ENCODE assay signal across 23 cellular contexts in genomic region chr3:122199552-122199951, GRCh38. TPM values are rescaled to one million over a fixed set of nuclear protein-coding genes. Genes with fewer than 3 reads are reported as not detected.
A peak's percentile ranks its signal among the peaks of the same experiment; 100 is the strongest.
DNase-seq lines count a peak whose midpoint lies in the region; ATAC-seq and TF ChIP-seq lines count a peak whose summit lies in the region.
"Had no signal": no experiment of that assay in that cellular context is flagged by ENCODE, and none has a peak within 500 bp of the region (broad histone marks: within the 10 kb centered on the region; RNA-seq: fewer than 3 reads in every experiment).

No MANE protein-coding gene starts in this region.

- peak overlapping the region; percentile 28 for H3K4me3 ChIP-seq in parathyroid adenoma (ENCODE audit: low read depth, low read length)
- H3K4me3 ChIP-seq in left ventricle myocardium inferior, result no peak overlapping the region
- H3K4me3 ChIP-seq: BLaER1, HAP-1 had no signal

- TF ChIP-seq CTCF in parathyroid adenoma (IDR thresholded peaks at IDR 0.05) (no peak), left ventricle myocardium inferior (IDR thresholded peaks at IDR 0.05; ENCODE audit: borderline replicate concordance) (no peak)

- ATAC-seq in activated T-helper 17 cell treated with anti-CD3 and anti-CD28 coated beads, Interleukin-2, amount 50 U/mL, for 72 hours (replicated peaks), result peak; percentile 68
- ATAC-seq in GM19324 (IDR thresholded peaks at IDR 0.05; ENCODE audit: low FRiP score, unreplicated experiment), result no peak
- ATAC-seq: CD8-positive, alpha-beta T cell had no signal

- H3K9ac ChIP-seq in parathyroid adenoma, result peak overlapping the region; percentile 3
- H3K9ac ChIP-seq: BLaER1 had no signal

- peaks cover 5% of the 10 kb centered on the region for H3K4me1 Mint-ChIP-seq in activated CD4-positive, alpha-beta T cell treated with anti-CD3 and anti-CD28 coated beads, Interleukin-2, amount 10 ng/mL, durations not matched to agents 24 days and 14 days
- H3K4me1 Mint-ChIP-seq in activated CD4-positive, alpha-beta memory T cell treated with anti-CD3 and anti-CD28 coated beads for 36 hours (ENCODE audit: low read depth), result peaks cover 3% of the 10 kb centered on the region
- peaks cover 9% of the 10 kb centered on the region for H3K4me1 Mint-ChIP-seq in activated T-helper 17 cell treated with anti-CD3 and anti-CD28 coated beads, Interleukin-2, amount 50 U/mL, for 72 hours
- H3K4me1 Mint-ChIP-seq: B cell; CD4-positive, CD25-positive, alpha-beta regulatory T cell had no signal

- peaks cover 50% of the 10 kb centered on the region for H3K79me2 ChIP-seq in parathyroid adenoma

- peaks cover 16% of the 10 kb centered on the region for H3K27me3 Mint-ChIP-seq in activated CD4-positive, alpha-beta T cell treated with anti-CD3 and anti-CD28 coated beads, Interleukin-2, amount 10 ng/mL, durations not matched to agents 24 days and 14 days
- peaks cover 2% of the 10 kb centered on the region for H3K27me3 Mint-ChIP-seq in activated CD4-positive, alpha-beta memory T cell treated with anti-CD3 and anti-CD28 coated beads for 36 hours
- no peaks in the 10 kb centered on the region for H3K27me3 Mint-ChIP-seq in activated T-helper 17 cell treated with anti-CD3 and anti-CD28 coated beads, Interleukin-2, amount 50 U/mL, for 72 hours
- H3K27me3 Mint-ChIP-seq: B cell had no signal

- H2AFZ ChIP-seq in parathyroid adenoma, result no peak overlapping the region

- H3K27ac Mint-ChIP-seq in activated CD4-positive, alpha-beta T cell treated with anti-CD3 and anti-CD28 coated beads, Interleukin-2, amount 10 ng/mL, durations not matched to agents 24 days and 14 days, result no peak overlapping the region
- H3K27ac Mint-ChIP-seq in activated CD4-positive, alpha-beta memory T cell treated with anti-CD3 and anti-CD28 coated beads for 36 hours, result no peak overlapping the region
- H3K27ac Mint-ChIP-seq in activated T-helper 17 cell treated with anti-CD3 and anti-CD28 coated beads, Interleukin-2, amount 50 U/mL, for 72 hours, result no peak overlapping the region
- H3K27ac Mint-ChIP-seq: B cell; CD4-positive, CD25-positive, alpha-beta regulatory T cell; CD8-positive, alpha-beta T cell; HFFc6 had no signal

- peaks cover 24% of the 10 kb centered on the region for H3K4me1 ChIP-seq in parathyroid adenoma
- H3K4me1 ChIP-seq in left ventricle myocardium inferior, result no peaks in the 10 kb centered on the region
- H3K4me1 ChIP-seq: Caco-2, HAP-1 had no signal

- POLR2A ChIA-PET in activated CD4-positive, alpha-beta memory T cell treated with anti-CD3 and anti-CD28 coated beads for 36 hours (lab: Charles Lee), result no interaction called here

- intact Hi-C loops in activated CD4-positive, alpha-beta T cell treated with anti-CD3 and anti-CD28 coated beads, Interleukin-2, amount 10 ng/mL, durations not matched to agents 24 days and 14 days (cut with micrococcal nuclease), result no loop called here
- intact Hi-C loops in activated CD4-positive, alpha-beta memory T cell treated with anti-CD3 and anti-CD28 coated beads for 36 hours (cut with micrococcal nuclease), result no loop called here
- intact Hi-C loops in left ventricle myocardium inferior (cut with micrococcal nuclease), result no loop called here

- H3K9me3 ChIP-seq in parathyroid adenoma (ENCODE audit: control insufficient read depth, low read length), result no peaks in the 10 kb centered on the region
- H3K9me3 ChIP-seq in left ventricle myocardium inferior (replicated peaks), result no peaks in the 10 kb centered on the region
- H3K9me3 ChIP-seq: Caco-2, HAP-1 had no signal

- peaks cover 5% of the 10 kb centered on the region for H3K36me3 ChIP-seq in parathyroid adenoma (ENCODE audit: control insufficient read depth, insufficient read depth, low read length)
- no peaks in the 10 kb centered on the region for H3K36me3 ChIP-seq in left ventricle myocardium inferior
- H3K36me3 ChIP-seq: BLaER1, HAP-1 had no signal

- no peak overlapping the region for H3K4me3 Mint-ChIP-seq in activated CD4-positive, alpha-beta T cell treated with anti-CD3 and anti-CD28 coated beads, Interleukin-2, amount 10 ng/mL, durations not matched to agents 24 days and 14 days
- H3K4me3 Mint-ChIP-seq in activated CD4-positive, alpha-beta memory T cell treated with anti-CD3 and anti-CD28 coated beads for 36 hours, result no peak overlapping the region
- H3K4me3 Mint-ChIP-seq in activated T-helper 17 cell treated with anti-CD3 and anti-CD28 coated beads, Interleukin-2, amount 50 U/mL, for 72 hours, result no peak overlapping the region
- H3K4me3 Mint-ChIP-seq: B cell; CD4-positive, CD25-positive, alpha-beta regulatory T cell; CD8-positive, alpha-beta T cell; HFFc6 had no signal

- H3K36me3 Mint-ChIP-seq in activated CD4-positive, alpha-beta T cell treated with anti-CD3 and anti-CD28 coated beads, Interleukin-2, amount 10 ng/mL, durations not matched to agents 24 days and 14 days (ENCODE audit: low read depth), result no peaks in the 10 kb centered on the region
- H3K36me3 Mint-ChIP-seq in activated CD4-positive, alpha-beta memory T cell treated with anti-CD3 and anti-CD28 coated beads for 36 hours, result no peaks in the 10 kb centered on the region
- H3K36me3 Mint-ChIP-seq in activated T-helper 17 cell treated with anti-CD3 and anti-CD28 coated beads, Interleukin-2, amount 50 U/mL, for 72 hours (ENCODE audit: low read depth), result no peaks in the 10 kb centered on the region
- H3K36me3 Mint-ChIP-seq: CD4-positive, CD25-positive, alpha-beta regulatory T cell; CD8-positive, alpha-beta T cell had no signal

- peak; percentile 31 for DNase-seq in activated CD4-positive, alpha-beta T cell treated with anti-CD3 and anti-CD28 coated beads, Interleukin-2, amount 10 ng/mL, durations not matched to agents 24 days and 14 days
- DNase-seq in activated CD4-positive, alpha-beta T cell treated with anti-CD3 and anti-CD28 coated beads for 1 hour, result no peak
- peak; percentile 16 for DNase-seq in activated CD4-positive, alpha-beta memory T cell treated with anti-CD3 and anti-CD28 coated beads for 36 hours
- DNase-seq in Ammon's horn (ENCODE audit: low spot score), result no peak
- DNase-seq in left ventricle myocardium inferior, result no peak
- DNase-seq: Caco-2; CD4-positive, CD25-positive, alpha-beta regulatory T cell; CD8-positive, alpha-beta T cell; DMS153; GF-D8; GOT3; HFFc6 had no signal

- peak overlapping the region; percentile 57 for H3K4me2 ChIP-seq in parathyroid adenoma (ENCODE audit: low read length)
- H3K4me2 ChIP-seq: BLaER1 had no signal

- H3K27ac ChIP-seq in parathyroid adenoma, result peak overlapping the region; percentile 99
- no peak overlapping the region for H3K27ac ChIP-seq in left ventricle myocardium inferior (replicated peaks)
- H3K27ac ChIP-seq: BLaER1, C4-2B had no signal

- H3K27me3 ChIP-seq in parathyroid adenoma (ENCODE audit: control insufficient read depth, insufficient read depth, low read length) (no peaks in the 10 kb centered on the region), left ventricle myocardium inferior (ENCODE audit: low read depth) (peaks cover 6% of the 10 kb centered on the region)
- H3K27me3 ChIP-seq: BLaER1 had no signal

- H3K9me3 Mint-ChIP-seq in activated CD4-positive, alpha-beta T cell treated with anti-CD3 and anti-CD28 coated beads, Interleukin-2, amount 10 ng/mL, durations not matched to agents 24 days and 14 days, result peaks cover 6% of the 10 kb centered on the region
- no peaks in the 10 kb centered on the region for H3K9me3 Mint-ChIP-seq in activated CD4-positive, alpha-beta memory T cell treated with anti-CD3 and anti-CD28 coated beads for 36 hours
- no peaks in the 10 kb centered on the region for H3K9me3 Mint-ChIP-seq in activated T-helper 17 cell treated with anti-CD3 and anti-CD28 coated beads, Interleukin-2, amount 50 U/mL, for 72 hours
- H3K9me3 Mint-ChIP-seq: CD8-positive, alpha-beta T cell; HFFc6 had no signal

- CTCF ChIA-PET in activated CD4-positive, alpha-beta memory T cell treated with anti-CD3 and anti-CD28 coated beads for 36 hours (lab: Charles Lee), result interaction anchor here (1.2 kb wide), 1 partner anchor 15 kb away, joined by 3 read pairs; no protein-coding TSS in a partner anchor

RNA-seq across cellular contexts. Expression of gene CASR, which starts 16.1 kb away (rescaled TPM):
- total RNA-seq in activated CD4-positive, alpha-beta T cell treated with anti-CD3 and anti-CD28 coated beads, Interleukin-2, amount 10 ng/mL, durations not matched to agents 24 days and 14 days, result not detected in 2 replicates
- total RNA-seq in activated CD4-positive, alpha-beta memory T cell treated with anti-CD3 and anti-CD28 coated beads for 36 hours, result under 1 TPM; 0.14 to 0.19 TPM
- total RNA-seq in activated T-helper 17 cell treated with anti-CD3 and anti-CD28 coated beads, Interleukin-2, amount 50 U/mL, for 72 hours, result 1 to 10 TPM in 1 of 2 donors, under 1 TPM in 1; 0.82 to 3.9 TPM
- total RNA-seq in left ventricle myocardium inferior, result not detected
- total RNA-seq: A172; A673; B cell; Caco-2; CD4-positive, CD25-positive, alpha-beta regulatory T cell; CD8-positive, alpha-beta T cell; Daoy; G401 had no signal

Comparison
In these comparisons a context has a peak if more than half of its experiments do, and no peak if none do; other contexts are left out.
1. DNase-seq: peak in activated CD4-positive, alpha-beta T cell treated with anti-CD3 and anti-CD28 coated beads, Interleukin-2, amount 10 ng/mL, durations not matched to agents 24 days and 14 days (single experiment) and activated CD4-positive, alpha-beta memory T cell treated with anti-CD3 and anti-CD28 coated beads for 36 hours (single experiment); none in activated CD4-positive, alpha-beta T cell treated with anti-CD3 and anti-CD28 coated beads for 1 hour (single experiment), Ammon's horn (single experiment) and left ventricle myocardium inferior (single experiment).